17 cellular contexts compared by ENCODE assay signal in genomic region chr14:96816281-96816680, GRCh38.
"Had no signal": no experiment of that assay in that cellular context is flagged by ENCODE, and none has a peak within 500 bp of the region (broad histone marks: within the 10 kb centered on the region; RNA-seq: fewer than 3 reads in every experiment).

No MANE protein-coding gene starts in this region.

- H3K27me3 Mint-ChIP-seq: stimulated activated naive CD8-positive, alpha-beta T cell treated with anti-CD3 and anti-CD28 coated beads, Interleukin-15, Interleukin-2, amounts not matched to agents 100 ng/mL and 50 ng/mL, for 24 hours had no signal

- DNase-seq: activated CD4-positive, alpha-beta T cell treated with anti-CD3 and anti-CD28 coated beads for 48 hours; activated effector memory CD4-positive, alpha-beta T cell treated with anti-CD3 and anti-CD28 coated beads, Interleukin-2, amount 50 U/mL, for 16 hours; activated T-cell treated with anti-CD3 and anti-CD28 coated beads, Interleukin-2, amount 50 U/mL, for 1 hour; amniotic stem cell; body of pancreas; central memory CD4-positive, alpha-beta T cell; effector memory CD4-positive, alpha-beta T cell; gastrocnemius medialis; left ventricle myocardium superior; stimulated activated CD4-positive, alpha-beta T cell treated with anti-CD3 and anti-CD28 coated beads, Interleukin-4, amount 100 ng/mL, for 1 hour; testis; upper lobe of right lung had no signal

- H3K36me3 Mint-ChIP-seq: WTC11 had no signal

- ATAC-seq: activated naive CD4-positive, alpha-beta T cell treated with anti-CD3 and anti-CD28 coated beads, Interleukin-2, amount 50 U/mL, for 72 hours; body of pancreas; gastrocnemius medialis; left ventricle myocardium superior; upper lobe of right lung; WTC11 had no signal

- FAIRE-seq: keratinocyte had no signal

- H3K9me3 Mint-ChIP-seq: activated naive CD4-positive, alpha-beta T cell treated with anti-CD3 and anti-CD28 coated beads, Interleukin-2, amount 50 U/mL, for 72 hours; stimulated activated naive CD8-positive, alpha-beta T cell treated with anti-CD3 and anti-CD28 coated beads, Interleukin-15, Interleukin-2, amounts not matched to agents 100 ng/mL and 50 ng/mL, for 24 hours; WTC11 had no signal

- H3K27ac Mint-ChIP-seq: activated naive CD4-positive, alpha-beta T cell treated with anti-CD3 and anti-CD28 coated beads, Interleukin-2, amount 50 U/mL, for 72 hours; neural progenitor cell; stimulated activated naive CD8-positive, alpha-beta T cell treated with anti-CD3 and anti-CD28 coated beads, Interleukin-15, Interleukin-2, amounts not matched to agents 100 ng/mL and 50 ng/mL, for 24 hours; WTC11 had no signal

- H3K4me3 Mint-ChIP-seq: neural progenitor cell; stimulated activated naive CD8-positive, alpha-beta T cell treated with anti-CD3 and anti-CD28 coated beads, Interleukin-15, Interleukin-2, amounts not matched to agents 100 ng/mL and 50 ng/mL, for 24 hours; WTC11 had no signal

- H3K4me1 Mint-ChIP-seq: neural progenitor cell had no signal
